Comparison of ENCODE assay signal across 18 cellular contexts in the genomic region with DNA sequence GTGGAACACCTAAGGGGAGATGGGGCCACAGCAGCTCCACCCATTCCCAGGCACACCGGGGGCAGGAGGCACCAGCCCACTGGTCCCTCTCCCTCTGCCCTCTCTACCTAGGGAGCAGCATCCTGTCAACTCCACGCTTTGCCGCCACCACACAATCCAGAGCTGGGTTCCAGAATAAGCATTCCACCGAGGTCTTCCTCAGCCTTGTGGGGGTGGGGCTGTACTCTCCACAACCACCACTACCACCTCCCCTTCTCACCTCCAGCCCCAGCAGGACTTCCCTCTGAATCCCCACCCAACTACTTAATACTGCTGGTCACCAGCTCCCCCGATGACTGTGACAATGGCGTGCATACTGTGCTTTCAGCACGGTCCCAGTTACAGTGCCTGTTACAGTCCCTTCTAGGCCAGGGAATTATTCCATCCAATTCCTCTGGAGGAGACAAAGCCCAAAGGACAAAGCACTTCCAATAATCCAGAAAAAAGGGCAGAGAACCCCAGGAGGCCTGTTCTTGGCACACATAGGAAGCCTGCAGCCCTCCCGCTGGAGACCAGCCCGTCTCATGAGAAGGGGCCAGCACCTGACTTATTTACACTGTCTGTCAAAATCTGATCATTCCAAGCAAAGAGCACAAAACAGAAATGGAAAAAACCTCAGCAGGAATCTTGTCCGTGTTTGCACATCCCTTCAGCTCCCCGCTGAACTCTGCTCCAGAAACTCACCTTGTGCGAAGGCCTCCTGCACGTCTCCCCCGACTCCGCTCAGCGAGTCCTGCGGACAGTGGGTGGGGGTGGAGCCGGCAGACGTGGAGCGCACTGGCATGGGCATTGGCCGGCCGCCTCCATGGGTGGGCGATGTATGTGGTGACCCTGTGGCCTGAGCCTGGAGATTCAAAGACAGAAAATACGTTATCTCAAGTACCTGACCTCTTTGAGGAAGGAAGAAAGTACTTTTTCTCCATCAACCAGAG. TPM values are rescaled to one million over a fixed set of nuclear protein-coding genes. Genes with fewer than 3 reads are reported as not detected.
DNase-seq lines count a peak whose midpoint lies in the region; ATAC-seq and TF ChIP-seq lines count a peak whose summit lies in the region.
"Had no signal": no experiment of that assay in that cellular context is flagged by ENCODE, and none has a peak within 500 bp of the region (broad histone marks: within the 10 kb centered on the region; RNA-seq: fewer than 3 reads in every experiment).

No MANE protein-coding gene starts in this region.

- peak overlapping the region; percentile 5 for H3K23ac ChIP-seq in neuronal stem cell (ENCODE audit: low read depth, low read length, poor library complexity)

- TF ChIP-seq CTCF in natural killer cell (IDR thresholded peaks at IDR 0.05): no peak

- no peak overlapping the region for H3K4me3 Mint-ChIP-seq in activated CD4-positive, alpha-beta T cell treated with anti-CD3 and anti-CD28 coated beads for 36 hours
- peak overlapping the region; percentile 17 for H3K4me3 Mint-ChIP-seq in activated T-helper 2 cell treated with anti-CD3 and anti-CD28 coated beads, Interferon-gamma antibody, Interleukin-2, Interleukin-4, amounts not matched to agents 10 μg/mL and 5 μg/mL and 100 μg/mL, durations not matched to agents 14 hours and 24 hours and 36 hours (ENCODE audit: low read depth)
- no peak overlapping the region for H3K4me3 Mint-ChIP-seq in natural killer cell
- H3K4me3 Mint-ChIP-seq: central memory CD8-positive, alpha-beta T cell had no signal

- CTCF ChIA-PET in activated CD4-positive, alpha-beta T cell treated with anti-CD3 and anti-CD28 coated beads for 36 hours (lab: Charles Lee): interaction anchor here (0.7 to 2.5 kb wide), 2 partner anchors 11 to 145 kb away, joined by 3 to 16 read pairs; no protein-coding TSS in a partner anchor

- H2BK5ac ChIP-seq in neuronal stem cell (ENCODE audit: low read length): no peak overlapping the region

- no peak for ATAC-seq in activated CD4-positive, alpha-beta T cell treated with anti-CD3 and anti-CD28 coated beads for 36 hours
- ATAC-seq in GM18907 (IDR thresholded peaks at IDR 0.05; ENCODE audit: unreplicated experiment) (peak; percentile 15), natural killer cell (no peak), GM21619 (IDR thresholded peaks at IDR 0.05; ENCODE audit: unreplicated experiment) (no peak)
- ATAC-seq: HCT116 had no signal

- H3K14ac ChIP-seq in neuronal stem cell (ENCODE audit: low read length): no peak overlapping the region

- no peak overlapping the region for H2BK12ac ChIP-seq in neuronal stem cell (ENCODE audit: low read length)

- H3K27ac Mint-ChIP-seq in activated CD4-positive, alpha-beta T cell treated with anti-CD3 and anti-CD28 coated beads for 36 hours: peak overlapping the region; percentile 66
- peak overlapping the region; percentile 54 for H3K27ac Mint-ChIP-seq in activated T-helper 2 cell treated with anti-CD3 and anti-CD28 coated beads, Interferon-gamma antibody, Interleukin-2, Interleukin-4, amounts not matched to agents 10 μg/mL and 5 μg/mL and 100 μg/mL, durations not matched to agents 14 hours and 24 hours and 36 hours
- H3K27ac Mint-ChIP-seq in natural killer cell: no peak overlapping the region

- H3K4me3 ChIP-seq in neuronal stem cell (ENCODE audit: low read length in 2 of 2): no peak overlapping the region
- H3K4me3 ChIP-seq: lower lobe of right lung, upper lobe of left lung had no signal

- H3K36me3 ChIP-seq in neuronal stem cell (replicated peaks in 1 of 2; ENCODE audit: control insufficient read depth in 2 of 2, insufficient read depth in 2 of 2, low read length in 2 of 2): peaks cover 4 to 17% of the 10 kb centered on the region in 2 donors

- no peak overlapping the region for H3K4ac ChIP-seq in neuronal stem cell (ENCODE audit: low read length)

- peaks cover 0 to 10% of the 10 kb centered on the region in 2 donors for H3K4me1 ChIP-seq in neuronal stem cell (ENCODE audit: control insufficient read depth in 2 of 2, insufficient read depth in 1 of 2, low read depth in 1 of 2, low read length in 2 of 2)
- H3K4me1 ChIP-seq: lower lobe of right lung, upper lobe of left lung had no signal

- H2BK15ac ChIP-seq in neuronal stem cell (ENCODE audit: low read length): no peak overlapping the region

- no peaks in the 10 kb centered on the region for H3K9me3 Mint-ChIP-seq in activated CD4-positive, alpha-beta T cell treated with anti-CD3 and anti-CD28 coated beads for 36 hours (ENCODE audit: low read depth)
- H3K9me3 Mint-ChIP-seq in activated T-helper 2 cell treated with anti-CD3 and anti-CD28 coated beads, Interferon-gamma antibody, Interleukin-2, Interleukin-4, amounts not matched to agents 10 μg/mL and 5 μg/mL and 100 μg/mL, durations not matched to agents 14 hours and 24 hours and 36 hours: peaks cover 6% of the 10 kb centered on the region
- no peaks in the 10 kb centered on the region for H3K9me3 Mint-ChIP-seq in natural killer cell
- H3K9me3 Mint-ChIP-seq: central memory CD8-positive, alpha-beta T cell had no signal

- H2AFZ ChIP-seq in neuronal stem cell (ENCODE audit: low read length): no peak overlapping the region

- no peak overlapping the region for H3K27ac ChIP-seq in neuronal stem cell (replicated peaks; ENCODE audit: low read length)
- H3K27ac ChIP-seq: lower lobe of right lung, upper lobe of left lung had no signal

- no peak for DNase-seq in activated CD4-positive, alpha-beta T cell treated with anti-CD3 and anti-CD28 coated beads for 36 hours
- no peak for DNase-seq in activated CD4-positive, alpha-beta T cell treated with anti-CD3 and anti-CD28 coated beads for 48 hours
- DNase-seq in activated T-helper 2 cell treated with anti-CD3 and anti-CD28 coated beads, Interferon-gamma antibody, Interleukin-2, Interleukin-4, amounts not matched to agents 10 μg/mL and 5 μg/mL and 100 μg/mL, durations not matched to agents 14 hours and 24 hours and 36 hours (ENCODE audit: low spot score): no peak
- DNase-seq in neuronal stem cell (ENCODE audit: low spot score) (no peak), natural killer cell (no peak), COLO668 (lab: John Stamatoyannopoulos, UW; ENCODE audit: unreplicated experiment) (no peak)
- DNase-seq: activated CD4-positive, CD25-positive, alpha-beta regulatory T cell treated with anti-CD3 and anti-CD28 coated beads, Interleukin-2, amount 50 U/mL, for 72 hours; activated CD8-positive, alpha-beta memory T cell treated with anti-CD3 and anti-CD28 coated beads, Interleukin-2, amount 50 U/mL, for 48 hours; DND-41; lower lobe of right lung; NCI-H1092 treated with DMSO at 0.1 percent for 48 hours; NCI-H187 treated with DMSO at 0.1 percent for 48 hours; stimulated activated CD8-positive, alpha-beta memory T cell treated with anti-CD3 and anti-CD28 coated beads, Interleukin-4, amount 100 ng/mL, for 48 hours had no signal

- H4K91ac ChIP-seq in neuronal stem cell (ENCODE audit: low read depth, low read length, poor library complexity): no peak overlapping the region

- no peak overlapping the region for H3K4me2 ChIP-seq in neuronal stem cell (ENCODE audit: insufficient read depth, low read length, poor library complexity, severe bottlenecking)

- H3K36me3 Mint-ChIP-seq in activated CD4-positive, alpha-beta T cell treated with anti-CD3 and anti-CD28 coated beads for 36 hours (ENCODE audit: low read depth): peaks cover 10% of the 10 kb centered on the region
- H3K36me3 Mint-ChIP-seq in activated T-helper 2 cell treated with anti-CD3 and anti-CD28 coated beads, Interferon-gamma antibody, Interleukin-2, Interleukin-4, amounts not matched to agents 10 μg/mL and 5 μg/mL and 100 μg/mL, durations not matched to agents 14 hours and 24 hours and 36 hours (ENCODE audit: low read depth): peaks cover 26% of the 10 kb centered on the region
- H3K36me3 Mint-ChIP-seq in natural killer cell: no peaks in the 10 kb centered on the region

- H3K27me3 ChIP-seq in neuronal stem cell (ENCODE audit: control insufficient read depth in 3 of 3, insufficient read depth in 3 of 3, low read depth in 1 of 3, low read length in 3 of 3): no peaks in the 10 kb centered on the region
- H3K27me3 ChIP-seq: upper lobe of left lung had no signal

- no peaks in the 10 kb centered on the region for H3K9me3 ChIP-seq in neuronal stem cell (replicated peaks in 1 of 2; ENCODE audit: control insufficient read depth in 2 of 2, insufficient read depth in 1 of 2, low read depth in 1 of 2, low read length in 2 of 2)
- H3K9me3 ChIP-seq: lower lobe of right lung, upper lobe of left lung had no signal

- no peak overlapping the region for H2BK120ac ChIP-seq in neuronal stem cell (ENCODE audit: low read depth, low read length)

- intact Hi-C loops in activated CD4-positive, alpha-beta T cell treated with anti-CD3 and anti-CD28 coated beads for 36 hours (cut with DNase I, micrococcal nuclease): no loop called here
- intact Hi-C loops in activated T-helper 2 cell treated with anti-CD3 and anti-CD28 coated beads, Interferon-gamma antibody, Interleukin-2, Interleukin-4, amounts not matched to agents 10 μg/mL and 5 μg/mL and 100 μg/mL, durations not matched to agents 14 hours and 24 hours and 36 hours (cut with micrococcal nuclease): no loop called here
- intact Hi-C loops in natural killer cell (cut with micrococcal nuclease): no loop called here

- H2AK5ac ChIP-seq in neuronal stem cell (ENCODE audit: low read depth, low read length): no peak overlapping the region

- no CpG with 5 or more reads among the region's 24 CpGs for WGBS in neuronal stem cell (ENCODE audit: extremely low coverage in 2 of 2, insufficient read length in 2 of 2, insufficient replicate concordance in 1 of 2), 2 donors

- POLR2A ChIA-PET in activated CD4-positive, alpha-beta T cell treated with anti-CD3 and anti-CD28 coated beads for 36 hours (lab: Charles Lee): no interaction called here

- H3K18ac ChIP-seq in neuronal stem cell (ENCODE audit: low read length): peak overlapping the region; percentile 29

- H3K27me3 Mint-ChIP-seq in activated CD4-positive, alpha-beta T cell treated with anti-CD3 and anti-CD28 coated beads for 36 hours: no peaks in the 10 kb centered on the region
- H3K27me3 Mint-ChIP-seq in activated T-helper 2 cell treated with anti-CD3 and anti-CD28 coated beads, Interferon-gamma antibody, Interleukin-2, Interleukin-4, amounts not matched to agents 10 μg/mL and 5 μg/mL and 100 μg/mL, durations not matched to agents 14 hours and 24 hours and 36 hours (ENCODE audit: low read depth): no peaks in the 10 kb centered on the region
- H3K27me3 Mint-ChIP-seq in natural killer cell (ENCODE audit: low read depth in 2 of 2): no peaks in the 10 kb centered on the region
- H3K27me3 Mint-ChIP-seq: central memory CD8-positive, alpha-beta T cell had no signal

- peaks cover 2% of the 10 kb centered on the region for H3K79me1 ChIP-seq in neuronal stem cell (ENCODE audit: low read depth, low read length)

- H3K4me1 Mint-ChIP-seq in activated CD4-positive, alpha-beta T cell treated with anti-CD3 and anti-CD28 coated beads for 36 hours: peaks cover 13% of the 10 kb centered on the region
- peaks cover 24% of the 10 kb centered on the region for H3K4me1 Mint-ChIP-seq in activated T-helper 2 cell treated with anti-CD3 and anti-CD28 coated beads, Interferon-gamma antibody, Interleukin-2, Interleukin-4, amounts not matched to agents 10 μg/mL and 5 μg/mL and 100 μg/mL, durations not matched to agents 14 hours and 24 hours and 36 hours (ENCODE audit: low read depth)
- H3K4me1 Mint-ChIP-seq in natural killer cell: peaks cover 10 to 28% of the 10 kb centered on the region in 2 donors
- H3K4me1 Mint-ChIP-seq: central memory CD8-positive, alpha-beta T cell had no signal

- no peak overlapping the region for H3K9ac ChIP-seq in neuronal stem cell (ENCODE audit: low read depth, low read length, poor library complexity)

- H4K8ac ChIP-seq in neuronal stem cell (ENCODE audit: low read depth, low read length): no peak overlapping the region

RNA-seq across cellular contexts. Expression of gene DNMT3A, which starts 46.0 kb away (rescaled TPM):
- total RNA-seq in activated CD4-positive, alpha-beta T cell treated with anti-CD3 and anti-CD28 coated beads for 36 hours: 10 to 100 TPM; 62.3 to 76.2 TPM
- total RNA-seq in activated T-helper 2 cell treated with anti-CD3 and anti-CD28 coated beads, Interferon-gamma antibody, Interleukin-2, Interleukin-4, amounts not matched to agents 10 μg/mL and 5 μg/mL and 100 μg/mL, durations not matched to agents 14 hours and 24 hours and 36 hours: 86.8 and 91.3 TPM in 2 replicates
- polyA plus RNA-seq in neuronal stem cell (2013, experiment 1 of 2): 47.2 TPM
- 47.4 TPM for polyA plus RNA-seq in neuronal stem cell (2013, experiment 2 of 2)
- 10 to 100 TPM; 36.3 to 60.7 (median 45.2) TPM for total RNA-seq in natural killer cell

Comparison
In these comparisons a context has a peak if more than half of its experiments do, and no peak if none do; other contexts are left out.
1. H3K27ac Mint-ChIP-seq: peak in activated CD4-positive, alpha-beta T cell treated with anti-CD3 and anti-CD28 coated beads for 36 hours (single experiment) and activated T-helper 2 cell treated with anti-CD3 and anti-CD28 coated beads, Interferon-gamma antibody, Interleukin-2, Interleukin-4, amounts not matched to agents 10 μg/mL and 5 μg/mL and 100 μg/mL, durations not matched to agents 14 hours and 24 hours and 36 hours (single experiment); none in natural killer cell (0 of 2).